In genomic region chr5:146446861-146447733, GRCh38 we compare ENCODE assay signal across 1 cellular context.
A peak's percentile ranks its signal among the peaks of the same experiment; 100 is the strongest.
TF ChIP-seq lines count a peak whose summit lies in the region.

TCERG1 (plus strand) TSS chr5:146447333; CDS start chr5:146447350, 17 bp downstream.

TF ChIP-seq in HepG2, 621 proteins besides CTCF, POLR2A, EP300 and RAD21 (continued from another document and continues in another):
- no peak for TF ChIP-seq FUBP1 (CRISPR knock-in tag; IDR thresholded peaks at IDR 0.05; ENCODE audit: borderline replicate concordance)
- TF ChIP-seq BCLAF1 (IDR thresholded peaks at IDR 0.05) = no peak
- peak; percentile 75; the same call in 1 of the 2 replicates for TF ChIP-seq ZFP36L1 (CRISPR knock-in tag; IDR thresholded peaks at IDR 0.05)
- TF ChIP-seq HOMEZ (CRISPR knock-in tag; IDR thresholded peaks at IDR 0.05; ENCODE audit: low read depth) = peak; percentile 98
- peak; percentile 74 for TF ChIP-seq RFX5 (IDR thresholded peaks at IDR 0.05; ENCODE audit: low read depth, low read length)
- no peak for TF ChIP-seq SOX6 (IDR thresholded peaks at IDR 0.05)
- no peak; the same call in 1 of the 2 replicates for TF ChIP-seq SOX6 (CRISPR knock-in tag; IDR thresholded peaks at IDR 0.05)
- TF ChIP-seq ZNF20 (CRISPR knock-in tag; IDR thresholded peaks at IDR 0.05) = no peak
- no peak for TF ChIP-seq WIZ (CRISPR knock-in tag; IDR thresholded peaks at IDR 0.05)
- TF ChIP-seq ZNF34 (CRISPR knock-in tag; IDR thresholded peaks at IDR 0.05; ENCODE audit: borderline replicate concordance) = no peak
- TF ChIP-seq ZKSCAN8 (CRISPR knock-in tag; IDR thresholded peaks at IDR 0.05; ENCODE audit: borderline replicate concordance) = peak; percentile 56; the same call in 1 of the 2 replicates
- TF ChIP-seq ZNF614 (CRISPR knock-in tag; IDR thresholded peaks at IDR 0.05; ENCODE audit: borderline replicate concordance) = 0 out of 2 replicates have a peak, but pooled peaks have one; percentile 32
- no peak for TF ChIP-seq ZNF720 (CRISPR knock-in tag; IDR thresholded peaks at IDR 0.05)
- TF ChIP-seq TSC22D2 (CRISPR knock-in tag; IDR thresholded peaks at IDR 0.05; ENCODE audit: borderline replicate concordance) = 0 out of 2 replicates have a peak, but pooled peaks have one; percentile 35
- TF ChIP-seq ZNF775 (CRISPR knock-in tag; IDR thresholded peaks at IDR 0.05; ENCODE audit: borderline replicate concordance) = 0 out of 2 replicates have a peak, but pooled peaks have one; percentile 34
- TF ChIP-seq FOXO1 (CRISPR knock-in tag; IDR thresholded peaks at IDR 0.05) = no peak; the same call in 1 of the 2 replicates
- no peak for TF ChIP-seq ZNF883 (CRISPR knock-in tag; IDR thresholded peaks at IDR 0.05; ENCODE audit: not compliant biosample characterization)
- no peak; the same call in 1 of the 2 replicates for TF ChIP-seq BRCA1 (CRISPR knock-in tag; IDR thresholded peaks at IDR 0.05)
- no peak for TF ChIP-seq NFE2L1 (CRISPR knock-in tag; IDR thresholded peaks at IDR 0.05; ENCODE audit: borderline replicate concordance)
- no peak for TF ChIP-seq NCOA1 (CRISPR knock-in tag; IDR thresholded peaks at IDR 0.05)
- 0 out of 2 replicates have a peak, but pooled peaks have one; percentile 36 for TF ChIP-seq ZNF296 (CRISPR knock-in tag; conservative IDR thresholded peaks at IDR 0.05)
- TF ChIP-seq FOXM1 (CRISPR knock-in tag; IDR thresholded peaks at IDR 0.05) = 0 out of 2 replicates have a peak, but pooled peaks have one; percentile 32
- TF ChIP-seq ZNF136 (CRISPR knock-in tag; IDR thresholded peaks at IDR 0.05; ENCODE audit: low read depth) = no peak; the same call in 1 of the 2 replicates
- peak; percentile 77; the same call in 1 of the 2 replicates for TF ChIP-seq ZNF124 (CRISPR knock-in tag; IDR thresholded peaks at IDR 0.05)
- no peak for TF ChIP-seq SRSF9 (IDR thresholded peaks at IDR 0.05; ENCODE audit: borderline replicate concordance, insufficient read depth, low read depth, low read length, poor library complexity, severe bottlenecking)
- no peak for TF ChIP-seq ZFP36 (IDR thresholded peaks at IDR 0.05; ENCODE audit: borderline replicate concordance, low read depth, low read length, partially characterized antibody)
- TF ChIP-seq, protein P1, sequence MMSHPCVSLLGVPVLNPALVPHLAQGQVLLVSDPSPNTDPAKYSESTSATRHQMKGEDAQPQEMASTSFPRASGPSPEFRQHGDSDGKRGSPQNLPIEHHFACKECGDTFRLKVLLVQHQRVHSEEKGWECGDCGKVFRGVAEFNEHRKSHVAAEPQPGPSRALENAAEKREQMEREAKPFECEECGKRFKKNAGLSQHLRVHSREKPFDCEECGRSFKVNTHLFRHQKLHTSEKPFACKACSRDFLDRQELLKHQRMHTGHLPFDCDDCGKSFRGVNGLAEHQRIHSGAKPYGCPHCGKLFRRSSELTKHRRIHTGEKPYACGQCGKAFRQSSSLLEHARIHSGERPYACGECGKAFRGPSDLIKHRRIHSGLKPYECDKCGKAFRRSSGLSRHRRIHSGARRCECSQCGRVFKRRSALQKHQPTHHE (CRISPR knock-in tag; IDR thresholded peaks at IDR 0.05; ENCODE audit: borderline replicate concordance) = no peak; the same call in 1 of the 2 replicates
- TF ChIP-seq FOSL2 (CRISPR knock-in tag; IDR thresholded peaks at IDR 0.05) = peak; percentile 59
- no peak for TF ChIP-seq SMAD9 (CRISPR knock-in tag; IDR thresholded peaks at IDR 0.05)
- TF ChIP-seq, protein P2, sequence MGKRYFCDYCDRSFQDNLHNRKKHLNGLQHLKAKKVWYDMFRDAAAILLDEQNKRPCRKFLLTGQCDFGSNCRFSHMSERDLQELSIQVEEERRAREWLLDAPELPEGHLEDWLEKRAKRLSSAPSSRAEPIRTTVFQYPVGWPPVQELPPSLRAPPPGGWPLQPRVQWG (CRISPR knock-in tag; IDR thresholded peaks at IDR 0.05; ENCODE audit: borderline replicate concordance, low read depth) = no peak
- TF ChIP-seq JARID2 (CRISPR knock-in tag; IDR thresholded peaks at IDR 0.05; ENCODE audit: insufficient replicate concordance) = no peak
- TF ChIP-seq ETV6 (CRISPR knock-in tag; conservative IDR thresholded peaks at IDR 0.05) = no peak
- no peak for TF ChIP-seq SRF (IDR thresholded peaks at IDR 0.05; ENCODE audit: low read depth, low read length)
- no peak for TF ChIP-seq ZNF761 (CRISPR knock-in tag; conservative IDR thresholded peaks at IDR 0.05)
- TF ChIP-seq, protein P3, sequence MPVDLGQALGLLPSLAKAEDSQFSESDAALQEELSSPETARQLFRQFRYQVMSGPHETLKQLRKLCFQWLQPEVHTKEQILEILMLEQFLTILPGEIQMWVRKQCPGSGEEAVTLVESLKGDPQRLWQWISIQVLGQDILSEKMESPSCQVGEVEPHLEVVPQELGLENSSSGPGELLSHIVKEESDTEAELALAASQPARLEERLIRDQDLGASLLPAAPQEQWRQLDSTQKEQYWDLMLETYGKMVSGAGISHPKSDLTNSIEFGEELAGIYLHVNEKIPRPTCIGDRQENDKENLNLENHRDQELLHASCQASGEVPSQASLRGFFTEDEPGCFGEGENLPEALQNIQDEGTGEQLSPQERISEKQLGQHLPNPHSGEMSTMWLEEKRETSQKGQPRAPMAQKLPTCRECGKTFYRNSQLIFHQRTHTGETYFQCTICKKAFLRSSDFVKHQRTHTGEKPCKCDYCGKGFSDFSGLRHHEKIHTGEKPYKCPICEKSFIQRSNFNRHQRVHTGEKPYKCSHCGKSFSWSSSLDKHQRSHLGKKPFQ (CRISPR knock-in tag; IDR thresholded peaks at IDR 0.05; ENCODE audit: insufficient replicate concordance) = no peak
- peak; percentile 83; the same call in 1 of the 2 replicates for TF ChIP-seq NFKB2 (CRISPR knock-in tag; IDR thresholded peaks at IDR 0.05; ENCODE audit: borderline replicate concordance)
- no peak for TF ChIP-seq ZKSCAN5 (CRISPR knock-in tag; IDR thresholded peaks at IDR 0.05)
- TF ChIP-seq ZNF350 (CRISPR knock-in tag; IDR thresholded peaks at IDR 0.05; ENCODE audit: borderline replicate concordance, low read depth) = peak; percentile 87; the same call in 1 of the 2 replicates
- TF ChIP-seq HMG20A (CRISPR knock-in tag; IDR thresholded peaks at IDR 0.05; ENCODE audit: borderline replicate concordance) = no peak
- peak; percentile 90 for TF ChIP-seq SMAD3 (CRISPR knock-in tag; IDR thresholded peaks at IDR 0.05)
- TF ChIP-seq PAF1 (CRISPR knock-in tag; IDR thresholded peaks at IDR 0.05) = no peak
- TF ChIP-seq, protein P4, sequence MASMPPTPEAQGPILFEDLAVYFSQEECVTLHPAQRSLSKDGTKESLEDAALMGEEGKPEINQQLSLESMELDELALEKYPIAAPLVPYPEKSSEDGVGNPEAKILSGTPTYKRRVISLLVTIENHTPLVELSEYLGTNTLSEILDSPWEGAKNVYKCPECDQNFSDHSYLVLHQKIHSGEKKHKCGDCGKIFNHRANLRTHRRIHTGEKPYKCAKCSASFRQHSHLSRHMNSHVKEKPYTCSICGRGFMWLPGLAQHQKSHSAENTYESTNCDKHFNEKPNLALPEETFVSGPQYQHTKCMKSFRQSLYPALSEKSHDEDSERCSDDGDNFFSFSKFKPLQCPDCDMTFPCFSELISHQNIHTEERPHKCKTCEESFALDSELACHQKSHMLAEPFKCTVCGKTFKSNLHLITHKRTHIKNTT (CRISPR knock-in tag; IDR thresholded peaks at IDR 0.05) = no peak
- TF ChIP-seq UBTF (CRISPR knock-in tag; IDR thresholded peaks at IDR 0.05) = peak; percentile 79
- TF ChIP-seq MLX (CRISPR knock-in tag; IDR thresholded peaks at IDR 0.05) = peak; percentile 41; the same call in 1 of the 2 replicates
- TF ChIP-seq ZNF564 (CRISPR knock-in tag; IDR thresholded peaks at IDR 0.05) = no peak; the same call in 1 of the 2 replicates
- TF ChIP-seq SP140L (CRISPR knock-in tag; IDR thresholded peaks at IDR 0.05; ENCODE audit: borderline replicate concordance) = no peak
- TF ChIP-seq KLF9 (CRISPR knock-in tag; IDR thresholded peaks at IDR 0.05; ENCODE audit: low read depth) = peak; percentile 64; the same call in 1 of the 2 replicates
- TF ChIP-seq FLYWCH1 (CRISPR knock-in tag; IDR thresholded peaks at IDR 0.05) = no peak
- no peak for TF ChIP-seq RBAK (CRISPR knock-in tag; IDR thresholded peaks at IDR 0.05)
- TF ChIP-seq, protein P5, sequence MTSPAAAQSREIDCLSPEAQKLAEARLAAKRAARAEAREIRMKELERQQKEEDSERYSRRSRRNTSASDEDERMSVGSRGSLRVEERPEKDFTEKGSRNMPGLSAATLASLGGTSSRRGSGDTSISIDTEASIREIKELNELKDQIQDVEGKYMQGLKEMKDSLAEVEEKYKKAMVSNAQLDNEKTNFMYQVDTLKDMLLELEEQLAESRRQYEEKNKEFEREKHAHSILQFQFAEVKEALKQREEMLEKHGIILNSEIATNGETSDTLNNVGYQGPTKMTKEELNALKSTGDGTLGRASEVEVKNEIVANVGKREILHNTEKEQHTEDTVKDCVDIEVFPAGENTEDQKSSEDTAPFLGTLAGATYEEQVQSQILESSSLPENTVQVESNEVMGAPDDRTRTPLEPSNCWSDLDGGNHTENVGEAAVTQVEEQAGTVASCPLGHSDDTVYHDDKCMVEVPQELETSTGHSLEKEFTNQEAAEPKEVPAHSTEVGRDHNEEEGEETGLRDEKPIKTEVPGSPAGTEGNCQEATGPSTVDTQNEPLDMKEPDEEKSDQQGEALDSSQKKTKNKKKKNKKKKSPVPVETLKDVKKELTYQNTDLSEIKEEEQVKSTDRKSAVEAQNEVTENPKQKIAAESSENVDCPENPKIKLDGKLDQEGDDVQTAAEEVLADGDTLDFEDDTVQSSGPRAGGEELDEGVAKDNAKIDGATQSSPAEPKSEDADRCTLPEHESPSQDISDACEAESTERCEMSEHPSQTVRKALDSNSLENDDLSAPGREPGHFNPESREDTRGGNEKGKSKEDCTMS (CRISPR knock-in tag; conservative IDR thresholded peaks at IDR 0.05) = no peak
- TF ChIP-seq TGIF2 (CRISPR knock-in tag; IDR thresholded peaks at IDR 0.05) = peak; percentile 34; the same call in 1 of the 2 replicates
